ENCODE assay signal across 23 cellular contexts in the genomic region with DNA sequence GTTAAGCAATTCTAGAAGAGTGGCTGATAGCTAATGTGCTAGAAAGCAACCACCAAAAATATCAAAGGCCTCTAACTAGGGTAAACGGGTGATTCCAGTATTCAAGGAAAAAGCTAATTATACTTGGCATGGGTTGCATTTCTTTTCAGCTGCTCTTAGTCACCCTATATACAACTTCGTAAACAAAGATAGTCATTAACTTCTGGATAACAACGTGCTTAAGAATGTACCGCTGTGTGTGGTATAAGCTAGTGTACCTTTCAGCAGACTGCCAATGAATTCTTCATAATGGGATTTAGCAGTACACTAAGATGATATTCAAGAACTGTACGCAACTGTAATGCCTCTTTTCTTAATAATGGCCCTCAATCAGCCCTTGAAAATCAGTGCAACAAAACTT. TPM values are rescaled to one million over a fixed set of nuclear protein-coding genes. Genes with fewer than 3 reads are reported as not detected.
DNase-seq lines count a peak whose midpoint lies in the region; ATAC-seq and TF ChIP-seq lines count a peak whose summit lies in the region.
"Had no signal": no experiment of that assay in that cellular context is flagged by ENCODE, and none has a peak within 500 bp of the region (broad histone marks: within the 10 kb centered on the region; RNA-seq: fewer than 3 reads in every experiment).

No MANE protein-coding gene starts in this region.

- peak; percentile 5 for DNase-seq in AG08396 (ENCODE audit: low spot score)
- peak; percentile 63 for DNase-seq in H4 (ENCODE audit: low spot score)
- peak; percentile 4 for DNase-seq in RWPE1 (ENCODE audit: low spot score)
- DNase-seq in fibroblast of peridontal ligament (ENCODE audit: extremely low read depth) = peak; percentile 11
- no peak for DNase-seq in activated CD4-positive, alpha-beta T cell treated with anti-CD3 and anti-CD28 coated beads for 4 hours
- DNase-seq in stimulated activated effector memory CD8-positive, alpha-beta T cell treated with anti-CD3 and anti-CD28 coated beads, Interleukin-12 subunit alpha, Interleukin-12 subunit beta, amount 100 ng/mL, for 72 hours (ENCODE audit: low spot score in 2 of 2) = no peak
- DNase-seq in AG08395 (ENCODE audit: low spot score) = no peak
- DNase-seq in SJCRH30 = no peak
- DNase-seq: activated naive CD4-positive, alpha-beta T cell treated with anti-CD3 and anti-CD28 coated beads, Interleukin-2, amount 50 U/mL, for 16 hours; activated T-cell treated with anti-CD3 and anti-CD28 coated beads, Interleukin-2, amount 50 U/mL, for 48 hours; aorta; CD4-positive, CD25-positive, alpha-beta regulatory T cell; DMS 273 treated with DMSO at 0.1 percent for 48 hours; endodermal cell; heart left ventricle; left ventricle myocardium inferior; NCI-H187; stimulated activated CD4-positive, alpha-beta T cell treated with anti-CD3 and anti-CD28 coated beads, Interleukin-1b, Interleukin-23, amount 100 ng/mL, for 48 hours; stimulated activated naive B cell treated with anti-CD40 and anti-IgM and Interleukin-4, amounts not matched to agents 10 μg/mL and 1 μg/mL and 100 μg/mL, for 72 hours had no signal

- ATAC-seq in stimulated activated effector memory CD8-positive, alpha-beta T cell treated with anti-CD3 and anti-CD28 coated beads, Interleukin-12 subunit alpha, Interleukin-12 subunit beta, amount 100 ng/mL, for 72 hours = no peak
- ATAC-seq: GM12878; heart left ventricle; stimulated activated naive B cell treated with anti-CD40 and anti-IgM and Interleukin-4, amounts not matched to agents 10 μg/mL and 1 μg/mL and 100 μg/mL, for 72 hours had no signal

- H3K9me3 Mint-ChIP-seq in stimulated activated effector memory CD8-positive, alpha-beta T cell treated with anti-CD3 and anti-CD28 coated beads, Interleukin-12 subunit alpha, Interleukin-12 subunit beta, amount 100 ng/mL, for 72 hours = peaks cover 3% of the 10 kb centered on the region

- peaks cover 100% of the 10 kb centered on the region for H3K36me3 Mint-ChIP-seq in stimulated activated effector memory CD8-positive, alpha-beta T cell treated with anti-CD3 and anti-CD28 coated beads, Interleukin-12 subunit alpha, Interleukin-12 subunit beta, amount 100 ng/mL, for 72 hours

- no peak overlapping the region for H3K4me3 ChIP-seq in SJCRH30
- H3K4me3 ChIP-seq: GM12878, heart left ventricle, left ventricle myocardium inferior, thoracic aorta had no signal

- H3K9me3 ChIP-seq in SJCRH30 (replicated peaks) = peaks cover 17% of the 10 kb centered on the region
- H3K9me3 ChIP-seq: thoracic aorta had no signal

- TF ChIP-seq CTCF in RWPE1 (conservative IDR thresholded peaks at IDR 0.05; ENCODE audit: low read depth) = no peak

- H3K27me3 ChIP-seq in SJCRH30 = no peaks in the 10 kb centered on the region
- H3K27me3 ChIP-seq: heart left ventricle had no signal

- H3K27ac Mint-ChIP-seq in stimulated activated effector memory CD8-positive, alpha-beta T cell treated with anti-CD3 and anti-CD28 coated beads, Interleukin-12 subunit alpha, Interleukin-12 subunit beta, amount 100 ng/mL, for 72 hours = no peak overlapping the region
- H3K27ac Mint-ChIP-seq: endodermal cell; stimulated activated naive B cell treated with anti-CD40 and anti-IgM and Interleukin-4, amounts not matched to agents 10 μg/mL and 1 μg/mL and 100 μg/mL, for 72 hours had no signal

- peaks cover 35% of the 10 kb centered on the region for H3K4me1 Mint-ChIP-seq in stimulated activated effector memory CD8-positive, alpha-beta T cell treated with anti-CD3 and anti-CD28 coated beads, Interleukin-12 subunit alpha, Interleukin-12 subunit beta, amount 100 ng/mL, for 72 hours
- H3K4me1 Mint-ChIP-seq: endodermal cell, neural crest cell had no signal

- H3K36me3 ChIP-seq in SJCRH30 = peaks cover 65% of the 10 kb centered on the region

- CTCF ChIA-PET in RWPE1 (lab: Yijun Ruan, JAX) = no interaction called here

- POLR2A ChIA-PET in RWPE1 (lab: Yijun Ruan, JAX; ENCODE audit: low non-redundant PET) = no interaction called here

- H3K4me1 ChIP-seq in SJCRH30 = no peaks in the 10 kb centered on the region
- H3K4me1 ChIP-seq: heart left ventricle, left ventricle myocardium inferior had no signal

- no peak overlapping the region for H3K27ac ChIP-seq in RWPE1
- no peak overlapping the region for H3K27ac ChIP-seq in SJCRH30
- H3K27ac ChIP-seq: heart left ventricle, left ventricle myocardium inferior, thoracic aorta had no signal

- no peak overlapping the region for H3K4me3 Mint-ChIP-seq in stimulated activated effector memory CD8-positive, alpha-beta T cell treated with anti-CD3 and anti-CD28 coated beads, Interleukin-12 subunit alpha, Interleukin-12 subunit beta, amount 100 ng/mL, for 72 hours
- H3K4me3 Mint-ChIP-seq: CD4-positive, CD25-positive, alpha-beta regulatory T cell; endodermal cell; neural crest cell; stimulated activated naive B cell treated with anti-CD40 and anti-IgM and Interleukin-4, amounts not matched to agents 10 μg/mL and 1 μg/mL and 100 μg/mL, for 72 hours had no signal

RNA-seq across cellular contexts. Expression of gene SLC6A13, which starts 42.2 kb away (rescaled TPM):
- 0.27 TPM in 1 of 2 replicates, not detected in the other for total RNA-seq in H4 (2014; rRNA removed; shearing (Covaris generic))
- total RNA-seq in SJCRH30 (2014; rRNA removed; shearing (Covaris generic)) = 0.12 TPM in 1 of 2 replicates, not detected in the other
- total RNA-seq: posterior vena cava had no signal

Comparison
In these comparisons a context has a peak if more than half of its experiments do, and no peak if none do; other contexts are left out.
1. DNase-seq: peak in AG08396 (single experiment), H4 (single experiment), RWPE1 (single experiment) and fibroblast of peridontal ligament (single experiment); none in activated CD4-positive, alpha-beta T cell treated with anti-CD3 and anti-CD28 coated beads for 4 hours (0 of 2), stimulated activated effector memory CD8-positive, alpha-beta T cell treated with anti-CD3 and anti-CD28 coated beads, Interleukin-12 subunit alpha, Interleukin-12 subunit beta, amount 100 ng/mL, for 72 hours (0 of 2), AG08395 (single experiment) and SJCRH30 (0 of 2).